18 cellular contexts compared by ENCODE assay signal in genomic region chr10:107834706-107835105, GRCh38.
DNase-seq lines count a peak whose midpoint lies in the region; ATAC-seq, FAIRE-seq and TF ChIP-seq lines count a peak whose summit lies in the region.
"Had no signal": no experiment of that assay in that cellular context is flagged by ENCODE, and none has a peak within 500 bp of the region (broad histone marks: within the 10 kb centered on the region; RNA-seq: fewer than 3 reads in every experiment).

No MANE protein-coding gene starts in this region.

- no peak for ATAC-seq in GM19455 (IDR thresholded peaks at IDR 0.05; ENCODE audit: unreplicated experiment)
- ATAC-seq: GM12878, HCT116 had no signal

- CTCF ChIA-PET in RWPE1 (lab: Yijun Ruan, JAX) = interaction anchor here (0.7 kb wide), 1 partner anchor 708 kb away, joined by 3 read pairs; no protein-coding TSS in a partner anchor

- POLR2A ChIA-PET in RWPE1 (lab: Yijun Ruan, JAX; ENCODE audit: low non-redundant PET) = no interaction called here

- intact Hi-C loops in thyroid gland (cut with DNase I) = no loop called here

- peak; percentile 3 for DNase-seq in A172 (ENCODE audit: low spot score)
- DNase-seq in HT-29 (ENCODE audit: low spot score) = peak; percentile 25
- peak; percentile 8 for DNase-seq in RWPE1 (ENCODE audit: low spot score)
- DNase-seq in erythroblast (lab: John Stamatoyannopoulos, UW) = peak; percentile 21 to 31
- no peak for DNase-seq in RCC 7860 (ENCODE audit: low spot score)
- no peak for DNase-seq in NCI-H2171 (lab: John Stamatoyannopoulos, UW)
- no peak for DNase-seq in thyroid gland
- DNase-seq: 8988T; ACHN; Calu3; CD4-positive, CD25-positive, alpha-beta regulatory T cell; DMS 273 treated with DMSO at 0.1 percent for 48 hours; IMR-90 had no signal

- no peak overlapping the region for H3K27ac ChIP-seq in RWPE1
- H3K27ac ChIP-seq in thyroid gland = no peak overlapping the region
- H3K27ac ChIP-seq: BLaER1 treated with 17β-estradiol and CSF1 and Interleukin-3, amounts not matched to agents 10 nM and 100 nM had no signal

- no peak for TF ChIP-seq CTCF in RWPE1 (conservative IDR thresholded peaks at IDR 0.05; ENCODE audit: low read depth)
- TF ChIP-seq CTCF in thyroid gland (IDR thresholded peaks at IDR 0.05) = no peak

- TF ChIP-seq POLR2A in erythroblast (IDR thresholded peaks at IDR 0.05; ENCODE audit: low read length) = no peak
- TF ChIP-seq POLR2A in thyroid gland (IDR thresholded peaks at IDR 0.05) = no peak

- H3K36me3 ChIP-seq in thyroid gland = no peaks in the 10 kb centered on the region
- H3K36me3 ChIP-seq: BLaER1 treated with 17β-estradiol and CSF1 and Interleukin-3, amounts not matched to agents 10 nM and 100 nM had no signal

- H3K27me3 ChIP-seq in thyroid gland = no peaks in the 10 kb centered on the region
- H3K27me3 ChIP-seq: BLaER1 treated with 17β-estradiol and CSF1 and Interleukin-3, amounts not matched to agents 10 nM and 100 nM had no signal

- no peak for FAIRE-seq in RCC 7860 (lab: Jason Lieb, UNC)
- FAIRE-seq: GM12878, GM18507 had no signal

- no peaks in the 10 kb centered on the region for H3K9me3 ChIP-seq in thyroid gland
- H3K9me3 ChIP-seq: BLaER1 treated with 17β-estradiol and CSF1 and Interleukin-3, amounts not matched to agents 10 nM and 100 nM had no signal

- no peaks in the 10 kb centered on the region for H3K4me1 ChIP-seq in thyroid gland

- H3K4me3 ChIP-seq in thyroid gland (replicated peaks in 1 of 3) = no peak overlapping the region
- H3K4me3 ChIP-seq: BLaER1 treated with 17β-estradiol and CSF1 and Interleukin-3, amounts not matched to agents 10 nM and 100 nM; GM12878 had no signal

- 91 to 93% methylated on average over 1 of the region's 1 CpG for WGBS in thyroid gland, 2 donors

Comparison
In these comparisons a context has a peak if more than half of its experiments do, and no peak if none do; other contexts are left out.
1. DNase-seq: peak in A172 (single experiment), HT-29 (single experiment), RWPE1 (single experiment) and erythroblast (2 of 2); none in RCC 7860 (single experiment), NCI-H2171 (single experiment) and thyroid gland (0 of 2).